In genomic region chr5:127870914-127871313, GRCh38 we compare ENCODE assay signal across 1 cellular context.
TF ChIP-seq lines count a peak whose summit lies in the region.

No MANE protein-coding gene starts in this region.

TF ChIP-seq in WTC11, 78 proteins besides CTCF, POLR2A, EP300 and RAD21 (continued from another document):
- TF ChIP-seq, protein P1, sequence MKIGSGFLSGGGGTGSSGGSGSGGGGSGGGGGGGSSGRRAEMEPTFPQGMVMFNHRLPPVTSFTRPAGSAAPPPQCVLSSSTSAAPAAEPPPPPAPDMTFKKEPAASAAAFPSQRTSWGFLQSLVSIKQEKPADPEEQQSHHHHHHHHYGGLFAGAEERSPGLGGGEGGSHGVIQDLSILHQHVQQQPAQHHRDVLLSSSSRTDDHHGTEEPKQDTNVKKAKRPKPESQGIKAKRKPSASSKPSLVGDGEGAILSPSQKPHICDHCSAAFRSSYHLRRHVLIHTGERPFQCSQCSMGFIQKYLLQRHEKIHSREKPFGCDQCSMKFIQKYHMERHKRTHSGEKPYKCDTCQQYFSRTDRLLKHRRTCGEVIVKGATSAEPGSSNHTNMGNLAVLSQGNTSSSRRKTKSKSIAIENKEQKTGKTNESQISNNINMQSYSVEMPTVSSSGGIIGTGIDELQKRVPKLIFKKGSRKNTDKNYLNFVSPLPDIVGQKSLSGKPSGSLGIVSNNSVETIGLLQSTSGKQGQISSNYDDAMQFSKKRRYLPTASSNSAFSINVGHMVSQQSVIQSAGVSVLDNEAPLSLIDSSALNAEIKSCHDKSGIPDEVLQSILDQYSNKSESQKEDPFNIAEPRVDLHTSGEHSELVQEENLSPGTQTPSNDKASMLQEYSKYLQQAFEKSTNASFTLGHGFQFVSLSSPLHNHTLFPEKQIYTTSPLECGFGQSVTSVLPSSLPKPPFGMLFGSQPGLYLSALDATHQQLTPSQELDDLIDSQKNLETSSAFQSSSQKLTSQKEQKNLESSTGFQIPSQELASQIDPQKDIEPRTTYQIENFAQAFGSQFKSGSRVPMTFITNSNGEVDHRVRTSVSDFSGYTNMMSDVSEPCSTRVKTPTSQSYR (CRISPR knock-in tag; IDR thresholded peaks at IDR 0.05), result no peak
